Comparison of ENCODE assay signal across 14 cellular contexts in the genomic region with DNA sequence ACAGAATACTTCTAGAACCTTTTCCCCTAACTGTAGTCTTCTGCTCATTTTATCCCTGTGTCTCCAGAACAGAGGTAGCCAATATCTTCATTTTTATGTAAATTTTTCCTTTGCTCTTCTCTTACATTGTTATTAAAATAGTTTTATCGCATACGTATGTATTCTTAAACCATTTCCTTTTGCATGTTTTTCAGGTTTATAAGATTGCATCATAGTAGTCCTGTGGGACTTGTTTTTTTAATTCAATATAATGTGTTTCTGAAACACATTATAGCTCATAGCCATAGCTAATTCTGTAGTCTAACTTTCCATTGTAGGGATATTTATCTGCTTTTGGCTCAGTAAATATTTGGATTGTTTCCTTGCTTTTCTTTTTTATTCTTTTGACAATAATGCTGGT.
"Had no signal": no experiment of that assay in that cellular context is flagged by ENCODE, and none has a peak within 500 bp of the region (broad histone marks: within the 10 kb centered on the region; RNA-seq: fewer than 3 reads in every experiment).

No MANE protein-coding gene starts in this region.

- H3K27me3 ChIP-seq: ovary, testis had no signal

- DNase-seq: activated CD4-positive, CD25-positive, alpha-beta regulatory T cell treated with anti-CD3 and anti-CD28 coated beads, Interleukin-2, amount 50 U/mL, for 72 hours; amniotic stem cell; hippocampal formation; kidney glomerular epithelial cell; ovary; stimulated activated CD4-positive, alpha-beta T cell treated with anti-CD3 and anti-CD28 coated beads, Interleukin-4, amount 100 ng/mL, for 1 hour; stimulated activated CD8-positive, alpha-beta memory T cell treated with anti-CD3 and anti-CD28 coated beads, Interleukin-4, amount 100 ng/mL, for 48 hours; stimulated activated naive CD8-positive, alpha-beta T cell treated with anti-CD3 and anti-CD28 coated beads, Interleukin-15, Interleukin-2, amounts not matched to agents 100 U/mL and 50 U/mL, for 24 hours; testis had no signal

- H3K9me3 Mint-ChIP-seq: activated naive CD4-positive, alpha-beta T cell treated with anti-CD3 and anti-CD28 coated beads, Interleukin-2, amount 50 U/mL, for 24 hours; brain; neural crest cell; T-helper 2 cell treated with Interferon-gamma antibody and Interleukin-4, amounts not matched to agents 5 μg/mL and 100 μg/mL, for 36 hours had no signal

- H3K36me3 ChIP-seq: ovary had no signal

- H3K4me3 Mint-ChIP-seq: activated CD8-positive, alpha-beta T cell treated with anti-CD3 and anti-CD28 coated beads, Interleukin-2, amount 10 ng/mL, durations not matched to agents 7 days and 5 days; activated naive CD4-positive, alpha-beta T cell treated with anti-CD3 and anti-CD28 coated beads, Interleukin-2, amount 50 U/mL, for 24 hours; brain; neural crest cell; T-helper 2 cell treated with Interferon-gamma antibody and Interleukin-4, amounts not matched to agents 5 μg/mL and 100 μg/mL, for 36 hours had no signal

- H3K36me3 Mint-ChIP-seq: activated naive CD4-positive, alpha-beta T cell treated with anti-CD3 and anti-CD28 coated beads, Interleukin-2, amount 50 U/mL, for 24 hours; brain had no signal

- H3K4me3 ChIP-seq: ovary, testis had no signal

- H3K27ac ChIP-seq: ovary, testis had no signal

- H3K27ac Mint-ChIP-seq: activated CD8-positive, alpha-beta T cell treated with anti-CD3 and anti-CD28 coated beads, Interleukin-2, amount 10 ng/mL, durations not matched to agents 7 days and 5 days; activated naive CD4-positive, alpha-beta T cell treated with anti-CD3 and anti-CD28 coated beads, Interleukin-2, amount 50 U/mL, for 24 hours; T-helper 2 cell treated with Interferon-gamma antibody and Interleukin-4, amounts not matched to agents 5 μg/mL and 100 μg/mL, for 36 hours had no signal

- H3K9me3 ChIP-seq: ovary, testis had no signal

- H3K27me3 Mint-ChIP-seq: activated naive CD4-positive, alpha-beta T cell treated with anti-CD3 and anti-CD28 coated beads, Interleukin-2, amount 50 U/mL, for 24 hours; brain had no signal

- H3K4me1 ChIP-seq: testis had no signal
